In the genomic region with DNA sequence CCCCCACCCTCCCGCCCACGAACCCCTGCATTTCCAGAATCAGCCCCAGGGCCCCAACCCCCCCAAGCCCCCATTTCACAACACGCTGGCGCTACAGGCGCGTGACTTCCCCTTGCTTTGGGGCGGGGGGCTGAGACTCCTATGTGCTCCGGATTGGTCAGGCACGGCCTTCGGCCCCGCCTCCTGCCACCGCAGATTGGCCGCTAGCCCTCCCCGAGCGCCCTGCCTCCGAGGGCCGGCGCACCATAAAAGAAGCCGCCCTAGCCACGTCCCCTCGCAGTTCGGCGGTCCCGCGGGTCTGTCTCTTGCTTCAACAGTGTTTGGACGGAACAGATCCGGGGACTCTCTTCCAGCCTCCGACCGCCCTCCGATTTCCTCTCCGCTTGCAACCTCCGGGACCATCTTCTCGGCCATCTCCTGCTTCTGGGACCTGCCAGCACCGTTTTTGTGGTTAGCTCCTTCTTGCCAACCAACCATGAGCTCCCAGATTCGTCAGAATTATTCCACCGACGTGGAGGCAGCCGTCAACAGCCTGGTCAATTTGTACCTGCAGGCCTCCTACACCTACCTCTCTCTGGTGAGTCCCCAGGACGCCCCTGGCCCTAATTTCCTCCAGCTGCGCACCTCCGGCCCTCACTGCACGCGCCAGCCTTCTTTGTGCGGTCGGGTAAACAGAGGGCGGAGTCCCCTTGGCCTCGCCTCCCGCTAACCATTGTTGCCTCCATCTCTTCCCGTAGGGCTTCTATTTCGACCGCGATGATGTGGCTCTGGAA, we compare ENCODE assay signal across 8 cellular contexts. TPM values are rescaled to one million over a fixed set of nuclear protein-coding genes. Genes with fewer than 3 reads are reported as not detected.
DNase-seq lines count a peak whose midpoint lies in the region; ATAC-seq and TF ChIP-seq lines count a peak whose summit lies in the region.

Gene FTL (plus strand): TSS at position 277 of the 773 bp plus-strand sequence. CDS start 199 bp downstream, at position 476.

- H3K4me2 ChIP-seq in PC-9: peak within 1 kb of the TSS; percentile 96

- no peak for TF ChIP-seq RAD21 in Ishikawa (IDR thresholded peaks at IDR 0.05; ENCODE audit: low read depth)

- CTCF ChIA-PET in PC-9 (lab: Charles Lee): no interaction called here

- TF ChIP-seq EP300 in Ishikawa (IDR thresholded peaks at IDR 0.05; ENCODE audit: borderline replicate concordance): no peak

- peaks cover 39% of the 10 kb centered on the region for H3K4me1 ChIP-seq in PC-9 (replicated peaks; ENCODE audit: insufficient read depth)

- H4K20me1 ChIP-seq in PC-9 (ENCODE audit: insufficient read depth): peaks cover 22% of the 10 kb centered on the region

- H3K4me3 ChIP-seq in PC-9: peak within 1 kb of the TSS; percentile 84
- H3K4me3 ChIP-seq in epithelial cell of esophagus (ENCODE audit: low read length): peak within 1 kb of the TSS; percentile 86

- H3K27me3 ChIP-seq in PC-9 (ENCODE audit: insufficient read depth, low read depth): no peaks in the 10 kb centered on the region

- peak; percentile 48 for ATAC-seq in GM21529 (IDR thresholded peaks at IDR 0.05; ENCODE audit: unreplicated experiment)

- peaks cover 80% of the 10 kb centered on the region for H3F3A ChIP-seq in PC-9 (ENCODE audit: insufficient read depth, low read depth)

- H3K27ac ChIP-seq in PC-9: peak within 1 kb of the TSS; percentile 95

- TF ChIP-seq CTCF in PC-9 (conservative IDR thresholded peaks at IDR 0.05): no peak
- no peak for TF ChIP-seq CTCF in epithelial cell of esophagus (IDR thresholded peaks at IDR 0.05; ENCODE audit: insufficient read depth, low read depth, low read length, missing control alignments)

- DNase-seq in DMS 273 treated with DMSO at 0.1 percent for 48 hours (lab: John Stamatoyannopoulos, UW): peak; percentile 78
- peak; percentile 92 to 99 for DNase-seq in PC-9
- peak; percentile 92 for DNase-seq in activated T-cell treated with anti-CD3 and anti-CD28 coated beads for 48 hours (ENCODE audit: low read depth)
- DNase-seq in epithelial cell of esophagus (ENCODE audit: low read depth): peak; percentile 92
- peak; percentile 98 for DNase-seq in mucosa of gallbladder (ENCODE audit: low spot score)
- DNase-seq in stimulated activated CD8-positive, alpha-beta memory T cell treated with anti-CD3 and anti-CD28 coated beads, Interleukin-4, amount 100 ng/mL, for 24 hours (ENCODE audit: low read depth): peak; percentile 90

- peaks cover 33% of the 10 kb centered on the region for H3K79me2 ChIP-seq in PC-9 (ENCODE audit: low read depth)

- intact Hi-C loops in PC-9 (cut with micrococcal nuclease; ENCODE audit: unreplicated experiment): loop anchor here (2.0 to 10.0 kb wide), 3 partner anchors 28 to 480 kb away; partner anchors contain the start of genes CA11, GYS1 and RUVBL2

- no peaks in the 10 kb centered on the region for H3K9me3 ChIP-seq in PC-9 (ENCODE audit: insufficient read depth, low read depth)

- H3K9me2 ChIP-seq in PC-9 (ENCODE audit: insufficient read depth): no peaks in the 10 kb centered on the region

- BruUV-seq in PC-9 (replicated peaks; lab: Mats Ljungman, UMichigan): no TSS peak

- H2AFZ ChIP-seq in PC-9: no peak within 1 kb of the TSS

- POLR2A ChIA-PET in PC-9 (lab: Charles Lee; ENCODE audit: unreplicated experiment): interaction anchor here (0.6 kb wide), 1 partner anchor 8 kb away, joined by 3 read pairs; no protein-coding TSS in a partner anchor

- peaks cover 18% of the 10 kb centered on the region for H3K36me3 ChIP-seq in PC-9 (ENCODE audit: low read depth)

TF ChIP-seq in Ishikawa, 13 proteins besides CTCF, POLR2A, EP300 and RAD21:
- TF ChIP-seq TEAD4 (IDR thresholded peaks at IDR 0.05) (0 out of 2 replicates have a peak, but pooled peaks have one; percentile 8), USF1 (IDR thresholded peaks at IDR 0.05) (peak; percentile 68), EGR1 (IDR thresholded peaks at IDR 0.05) (no peak), NFIC (IDR thresholded peaks at IDR 0.05) (no peak), YY1 (IDR thresholded peaks at IDR 0.05; ENCODE audit: low read depth) (no peak; the same call in 1 of the 2 replicates), TAF1 (IDR thresholded peaks at IDR 0.05; ENCODE audit: low read depth) (peak; percentile 88), TCF12 (IDR thresholded peaks at IDR 0.05; ENCODE audit: low read depth) (no peak), FOXM1 (IDR thresholded peaks at IDR 0.05; ENCODE audit: borderline replicate concordance, low read depth) (no peak), CREB1 (IDR thresholded peaks at IDR 0.05; ENCODE audit: low read depth) (no peak), ZBTB7A (IDR thresholded peaks at IDR 0.05; ENCODE audit: low read depth) (no peak), CEBPB (IDR thresholded peaks at IDR 0.05) (peak; percentile 46; the same call in 1 of the 2 replicates)
- TF ChIP-seq, protein P1, sequence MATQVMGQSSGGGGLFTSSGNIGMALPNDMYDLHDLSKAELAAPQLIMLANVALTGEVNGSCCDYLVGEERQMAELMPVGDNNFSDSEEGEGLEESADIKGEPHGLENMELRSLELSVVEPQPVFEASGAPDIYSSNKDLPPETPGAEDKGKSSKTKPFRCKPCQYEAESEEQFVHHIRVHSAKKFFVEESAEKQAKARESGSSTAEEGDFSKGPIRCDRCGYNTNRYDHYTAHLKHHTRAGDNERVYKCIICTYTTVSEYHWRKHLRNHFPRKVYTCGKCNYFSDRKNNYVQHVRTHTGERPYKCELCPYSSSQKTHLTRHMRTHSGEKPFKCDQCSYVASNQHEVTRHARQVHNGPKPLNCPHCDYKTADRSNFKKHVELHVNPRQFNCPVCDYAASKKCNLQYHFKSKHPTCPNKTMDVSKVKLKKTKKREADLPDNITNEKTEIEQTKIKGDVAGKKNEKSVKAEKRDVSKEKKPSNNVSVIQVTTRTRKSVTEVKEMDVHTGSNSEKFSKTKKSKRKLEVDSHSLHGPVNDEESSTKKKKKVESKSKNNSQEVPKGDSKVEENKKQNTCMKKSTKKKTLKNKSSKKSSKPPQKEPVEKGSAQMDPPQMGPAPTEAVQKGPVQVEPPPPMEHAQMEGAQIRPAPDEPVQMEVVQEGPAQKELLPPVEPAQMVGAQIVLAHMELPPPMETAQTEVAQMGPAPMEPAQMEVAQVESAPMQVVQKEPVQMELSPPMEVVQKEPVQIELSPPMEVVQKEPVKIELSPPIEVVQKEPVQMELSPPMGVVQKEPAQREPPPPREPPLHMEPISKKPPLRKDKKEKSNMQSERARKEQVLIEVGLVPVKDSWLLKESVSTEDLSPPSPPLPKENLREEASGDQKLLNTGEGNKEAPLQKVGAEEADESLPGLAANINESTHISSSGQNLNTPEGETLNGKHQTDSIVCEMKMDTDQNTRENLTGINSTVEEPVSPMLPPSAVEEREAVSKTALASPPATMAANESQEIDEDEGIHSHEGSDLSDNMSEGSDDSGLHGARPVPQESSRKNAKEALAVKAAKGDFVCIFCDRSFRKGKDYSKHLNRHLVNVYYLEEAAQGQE (IDR thresholded peaks at IDR 0.05; ENCODE audit: low read depth): no peak
- TF ChIP-seq, protein P2, sequence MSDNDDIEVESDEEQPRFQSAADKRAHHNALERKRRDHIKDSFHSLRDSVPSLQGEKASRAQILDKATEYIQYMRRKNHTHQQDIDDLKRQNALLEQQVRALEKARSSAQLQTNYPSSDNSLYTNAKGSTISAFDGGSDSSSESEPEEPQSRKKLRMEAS (IDR thresholded peaks at IDR 0.05): peak; percentile 39

RNA-seq across cellular contexts. Expression of gene FTL, which starts in this region (rescaled TPM):
- total RNA-seq in PC-9 (2021) (3,402 and 3,822 TPM in 2 replicates), mucosa of gallbladder (4,398 TPM)

Comparison
In these comparisons a context has a peak if more than half of its experiments do, and no peak if none do; other contexts are left out.
1. Peak in every context shown above with its lines: DNase-seq, ATAC-seq, H3K4me3 ChIP-seq and H3K27ac ChIP-seq.